13 cellular contexts compared by ENCODE assay signal in genomic region chr6:68740828-68741500, GRCh38.
DNase-seq lines count a peak whose midpoint lies in the region; ATAC-seq lines count a peak whose summit lies in the region.
"Had no signal": no experiment of that assay in that cellular context is flagged by ENCODE, and none has a peak within 500 bp of the region (broad histone marks: within the 10 kb centered on the region; RNA-seq: fewer than 3 reads in every experiment).

No MANE protein-coding gene starts in this region.

- H3K4me1 Mint-ChIP-seq in activated naive CD8-positive, alpha-beta T cell treated with anti-CD3 and anti-CD28 coated beads, Interleukin-2, amount 10 ng/mL, durations not matched to agents 7 days and 5 days, result peaks cover 5% of the 10 kb centered on the region
- peaks cover 6% of the 10 kb centered on the region for H3K4me1 Mint-ChIP-seq in activated naive CD8-positive, alpha-beta T cell treated with anti-CD3 and anti-CD28 coated beads, Interleukin-2, amount 50 U/mL, for 24 hours
- H3K4me1 Mint-ChIP-seq in immature natural killer cell, result peaks cover 2 to 6% of the 10 kb centered on the region in 2 donors

- POLR2A ChIA-PET in activated naive CD8-positive, alpha-beta T cell treated with anti-CD3 and anti-CD28 coated beads, Interleukin-2, amount 10 ng/mL, durations not matched to agents 7 days and 5 days (lab: Charles Lee), result no interaction called here

- H3K4me3 Mint-ChIP-seq in activated naive CD8-positive, alpha-beta T cell treated with anti-CD3 and anti-CD28 coated beads, Interleukin-2, amount 10 ng/mL, durations not matched to agents 7 days and 5 days, result no peak overlapping the region
- H3K4me3 Mint-ChIP-seq in activated naive CD8-positive, alpha-beta T cell treated with anti-CD3 and anti-CD28 coated beads, Interleukin-2, amount 50 U/mL, for 24 hours, result no peak overlapping the region
- H3K4me3 Mint-ChIP-seq in immature natural killer cell, result no peak overlapping the region
- H3K4me3 Mint-ChIP-seq: activated T-helper 1 cell treated with anti-CD3 and anti-CD28 coated beads, Interleukin-12 subunit alpha, Interleukin-12 subunit beta, Interleukin-2, Interleukin-4 antibody, amounts not matched to agents 30 ng/mL and 10 ng/mL and 1 ng/mL, durations not matched to agents 14 hours and 24 hours and 36 hours had no signal

- no peaks in the 10 kb centered on the region for H3K27me3 Mint-ChIP-seq in activated naive CD8-positive, alpha-beta T cell treated with anti-CD3 and anti-CD28 coated beads, Interleukin-2, amount 10 ng/mL, durations not matched to agents 7 days and 5 days
- H3K27me3 Mint-ChIP-seq in activated naive CD8-positive, alpha-beta T cell treated with anti-CD3 and anti-CD28 coated beads, Interleukin-2, amount 50 U/mL, for 24 hours, result no peaks in the 10 kb centered on the region
- no peaks in the 10 kb centered on the region for H3K27me3 Mint-ChIP-seq in immature natural killer cell (ENCODE audit: low read depth in 3 of 3)

- DNase-seq in activated naive CD8-positive, alpha-beta T cell treated with anti-CD3 and anti-CD28 coated beads, Interleukin-2, amount 10 ng/mL, durations not matched to agents 7 days and 5 days, result no peak
- no peak for DNase-seq in activated naive CD8-positive, alpha-beta T cell treated with anti-CD3 and anti-CD28 coated beads, Interleukin-2, amount 50 U/mL, for 24 hours
- DNase-seq in NOMO-1 treated with dmso at 0.1 percent for 144 hours (lab: John Stamatoyannopoulos, UW; ENCODE audit: unreplicated experiment) (peak; percentile 43), immature natural killer cell (no peak), occipital lobe (lab: John Stamatoyannopoulos, UW) (no peak), T1000 (lab: John Stamatoyannopoulos, UW) (no peak), NCI-H1105 treated with DMSO at 0.1 percent for 48 hours (lab: John Stamatoyannopoulos, UW) (no peak)
- DNase-seq: activated CD4-positive, CD25-positive, alpha-beta regulatory T cell; NCI-H2081 treated with DMSO at 0.1 percent for 48 hours; retina had no signal

- H3K36me3 Mint-ChIP-seq in activated naive CD8-positive, alpha-beta T cell treated with anti-CD3 and anti-CD28 coated beads, Interleukin-2, amount 10 ng/mL, durations not matched to agents 7 days and 5 days, result no peaks in the 10 kb centered on the region
- H3K36me3 Mint-ChIP-seq in activated naive CD8-positive, alpha-beta T cell treated with anti-CD3 and anti-CD28 coated beads, Interleukin-2, amount 50 U/mL, for 24 hours (ENCODE audit: low read depth), result no peaks in the 10 kb centered on the region
- no peaks in the 10 kb centered on the region for H3K36me3 Mint-ChIP-seq in immature natural killer cell

- ATAC-seq in activated naive CD8-positive, alpha-beta T cell treated with anti-CD3 and anti-CD28 coated beads, Interleukin-2, amount 10 ng/mL, durations not matched to agents 7 days and 5 days (ENCODE audit: low read depth), result peak; percentile 45
- no peak for ATAC-seq in activated naive CD8-positive, alpha-beta T cell treated with anti-CD3 and anti-CD28 coated beads, Interleukin-2, amount 50 U/mL, for 24 hours
- ATAC-seq in HG02884 (IDR thresholded peaks at IDR 0.05; ENCODE audit: unreplicated experiment), result peak; percentile 58
- ATAC-seq: Right ventricle myocardium inferior had no signal

- peaks cover 2% of the 10 kb centered on the region for H3K9me3 Mint-ChIP-seq in activated naive CD8-positive, alpha-beta T cell treated with anti-CD3 and anti-CD28 coated beads, Interleukin-2, amount 10 ng/mL, durations not matched to agents 7 days and 5 days
- H3K9me3 Mint-ChIP-seq in activated naive CD8-positive, alpha-beta T cell treated with anti-CD3 and anti-CD28 coated beads, Interleukin-2, amount 50 U/mL, for 24 hours, result no peaks in the 10 kb centered on the region
- H3K9me3 Mint-ChIP-seq in immature natural killer cell, result peaks cover 0 to 4% (median 2%) of the 10 kb centered on the region in 6 donors
- H3K9me3 Mint-ChIP-seq: activated T-helper 1 cell treated with anti-CD3 and anti-CD28 coated beads, Interleukin-12 subunit alpha, Interleukin-12 subunit beta, Interleukin-2, Interleukin-4 antibody, amounts not matched to agents 30 ng/mL and 10 ng/mL and 1 ng/mL, durations not matched to agents 14 hours and 24 hours and 36 hours had no signal

- H3K27ac Mint-ChIP-seq in activated naive CD8-positive, alpha-beta T cell treated with anti-CD3 and anti-CD28 coated beads, Interleukin-2, amount 10 ng/mL, durations not matched to agents 7 days and 5 days, result peak overlapping the region; percentile 37
- H3K27ac Mint-ChIP-seq in activated naive CD8-positive, alpha-beta T cell treated with anti-CD3 and anti-CD28 coated beads, Interleukin-2, amount 50 U/mL, for 24 hours, result no peak overlapping the region
- H3K27ac Mint-ChIP-seq in immature natural killer cell, result no peak overlapping the region
- H3K27ac Mint-ChIP-seq: activated T-helper 1 cell treated with anti-CD3 and anti-CD28 coated beads, Interleukin-12 subunit alpha, Interleukin-12 subunit beta, Interleukin-2, Interleukin-4 antibody, amounts not matched to agents 30 ng/mL and 10 ng/mL and 1 ng/mL, durations not matched to agents 14 hours and 24 hours and 36 hours had no signal
